Comparison of ENCODE assay signal across 26 cellular contexts in genomic region chr17:11140501-11140900, GRCh38.
"Had no signal": no experiment of that assay in that cellular context is flagged by ENCODE, and none has a peak within 500 bp of the region (broad histone marks: within the 10 kb centered on the region; RNA-seq: fewer than 3 reads in every experiment).

No MANE protein-coding gene starts in this region.

- H3K27ac ChIP-seq: brain microvascular endothelial cell, esophagus muscularis mucosa, foreskin keratinocyte, heart right ventricle, neutrophil, testis, transverse colon had no signal

- H3K36me3 Mint-ChIP-seq: activated naive CD8-positive, alpha-beta T cell had no signal

- H3K27me3 Mint-ChIP-seq: activated B cell treated with CpG ODN at 0.5 μM for 24 hours; activated naive CD8-positive, alpha-beta T cell; dendritic cell treated with granulocyte-macrophage colony-stimulating factor and Interleukin-4, amounts not matched to agents 40 ng/mL and 50 ng/mL, for 4 days had no signal

- H3K4me3 ChIP-seq: esophagus muscularis mucosa, heart right ventricle, left ventricle myocardium inferior, smooth muscle cell, testis, transverse colon had no signal

- H3K27me3 ChIP-seq: brain microvascular endothelial cell, esophagus muscularis mucosa, foreskin keratinocyte, heart right ventricle, neutrophil, testis, transverse colon had no signal

- H3K27ac Mint-ChIP-seq: activated B cell treated with CpG ODN at 0.5 μM for 24 hours; activated naive CD8-positive, alpha-beta T cell; activated T-cell treated with anti-CD3 and anti-CD28 coated beads, Interleukin-2, amount 50 U/mL, for 72 hours; dendritic cell treated with granulocyte-macrophage colony-stimulating factor and Interleukin-4, amounts not matched to agents 40 ng/mL and 50 ng/mL, for 4 days; nephron progenitor cell; progenitor cell of endocrine pancreas; T-helper 2 cell treated with Interferon-gamma antibody and Interleukin-4, amounts not matched to agents 5 μg/mL and 100 μg/mL, for 36 hours had no signal

- ATAC-seq: activated T-cell treated with anti-CD3 and anti-CD28 coated beads, Interleukin-2, amount 50 U/mL, for 72 hours; foreskin keratinocyte had no signal

- H3K4me3 Mint-ChIP-seq: activated B cell treated with CpG ODN at 0.5 μM for 24 hours; activated naive CD8-positive, alpha-beta T cell; activated T-cell treated with anti-CD3 and anti-CD28 coated beads, Interleukin-2, amount 50 U/mL, for 72 hours; dendritic cell treated with granulocyte-macrophage colony-stimulating factor and Interleukin-4, amounts not matched to agents 40 ng/mL and 50 ng/mL, for 4 days; nephron progenitor cell; T-helper 2 cell treated with Interferon-gamma antibody and Interleukin-4, amounts not matched to agents 5 μg/mL and 100 μg/mL, for 36 hours had no signal

- H3K4me1 Mint-ChIP-seq: activated B cell treated with CpG ODN at 0.5 μM for 24 hours, nephron progenitor cell had no signal

- DNase-seq: activated B cell treated with CpG ODN at 0.5 μM for 24 hours; activated CD4-positive, alpha-beta T cell treated with anti-CD3 and anti-CD28 coated beads, Interleukin-2, amount 50 U/mL, for 1 hour; activated naive CD4-positive, alpha-beta T cell; activated T-cell treated with anti-CD3 and anti-CD28 coated beads for 4 hours; activated T-cell treated with anti-CD3 and anti-CD28 coated beads, Interleukin-2, amount 50 U/mL, for 72 hours; aorta; brain microvascular endothelial cell; central memory CD4-positive, alpha-beta T cell; effector CD4-positive, alpha-beta T cell; left ventricle myocardium inferior; nephron progenitor cell; retina; stimulated activated CD4-positive, alpha-beta T cell treated with anti-CD3 and anti-CD28 coated beads, Interleukin-2, amount 100 ng/mL, for 24 hours; stimulated activated naive CD4-positive, alpha-beta T cell; T-helper 1 cell; transverse colon had no signal

- H3K9me3 Mint-ChIP-seq: dendritic cell treated with granulocyte-macrophage colony-stimulating factor and Interleukin-4, amounts not matched to agents 40 ng/mL and 50 ng/mL, for 4 days; nephron progenitor cell had no signal
